Comparison of ENCODE assay signal across 18 cellular contexts in the genomic region with DNA sequence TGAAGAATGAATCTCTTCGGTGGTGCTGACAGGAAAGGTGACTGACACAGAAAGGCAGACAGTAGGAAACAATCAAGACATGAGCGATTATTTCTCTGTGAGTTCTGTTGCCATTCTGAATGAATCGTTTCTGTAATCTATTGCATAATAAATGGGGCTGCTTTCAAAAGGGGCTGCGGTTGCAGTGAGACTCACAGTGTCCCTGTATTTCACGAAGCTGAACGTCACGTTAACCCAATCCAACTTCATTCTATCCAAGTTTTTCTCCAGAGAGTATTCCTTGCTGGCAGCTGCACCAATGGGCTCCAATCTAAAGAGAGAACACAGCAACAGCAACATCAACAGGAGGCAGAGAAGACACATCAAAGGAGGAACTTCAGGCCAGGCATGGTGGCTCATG.
"Had no signal": no experiment of that assay in that cellular context is flagged by ENCODE, and none has a peak within 500 bp of the region (broad histone marks: within the 10 kb centered on the region; RNA-seq: fewer than 3 reads in every experiment).

No MANE protein-coding gene starts in this region.

- H3K9me3 Mint-ChIP-seq: activated CD4-positive, alpha-beta T cell treated with anti-CD3 and anti-CD28 coated beads, Interleukin-2, amount 10 ng/mL, durations not matched to agents 7 days and 5 days; activated naive CD8-positive, alpha-beta T cell treated with anti-CD3 and anti-CD28 coated beads for 36 hours; activated T-helper 1 cell treated with anti-CD3 and anti-CD28 coated beads, Interleukin-12 subunit alpha, Interleukin-12 subunit beta, Interleukin-2, Interleukin-4 antibody, amounts not matched to agents 30 ng/mL and 10 ng/mL and 1 ng/mL, durations not matched to agents 14 hours and 24 hours and 36 hours; dendritic cell treated with granulocyte-macrophage colony-stimulating factor and Interleukin-4, amounts not matched to agents 40 ng/mL and 50 ng/mL, for 4 days; immature natural killer cell; neural crest cell; stimulated activated effector memory CD8-positive, alpha-beta T cell treated with anti-CD3 and anti-CD28 coated beads, Interleukin-12 subunit alpha, Interleukin-12 subunit beta, amount 100 ng/mL, for 72 hours had no signal

- H3K9me3 ChIP-seq: ovary, thoracic aorta had no signal

- H3K27ac ChIP-seq: brain microvascular endothelial cell, heart left ventricle, ovary, thoracic aorta had no signal

- FAIRE-seq: frontal cortex had no signal

- H3K27me3 ChIP-seq: brain microvascular endothelial cell, heart left ventricle, ovary had no signal

- H3K4me3 Mint-ChIP-seq: activated CD4-positive, alpha-beta T cell treated with anti-CD3 and anti-CD28 coated beads, Interleukin-2, amount 10 ng/mL, durations not matched to agents 7 days and 5 days; activated naive CD8-positive, alpha-beta T cell treated with anti-CD3 and anti-CD28 coated beads for 36 hours; activated T-helper 1 cell treated with anti-CD3 and anti-CD28 coated beads, Interleukin-12 subunit alpha, Interleukin-12 subunit beta, Interleukin-2, Interleukin-4 antibody, amounts not matched to agents 30 ng/mL and 10 ng/mL and 1 ng/mL, durations not matched to agents 14 hours and 24 hours and 36 hours; dendritic cell treated with granulocyte-macrophage colony-stimulating factor and Interleukin-4, amounts not matched to agents 40 ng/mL and 50 ng/mL, for 4 days; immature natural killer cell; mesothelial cell of epicardium; neural crest cell; stimulated activated effector memory CD8-positive, alpha-beta T cell treated with anti-CD3 and anti-CD28 coated beads, Interleukin-12 subunit alpha, Interleukin-12 subunit beta, amount 100 ng/mL, for 72 hours had no signal

- H3K27ac Mint-ChIP-seq: activated CD4-positive, alpha-beta T cell treated with anti-CD3 and anti-CD28 coated beads, Interleukin-2, amount 10 ng/mL, durations not matched to agents 7 days and 5 days; activated naive CD8-positive, alpha-beta T cell treated with anti-CD3 and anti-CD28 coated beads for 36 hours; activated T-helper 1 cell treated with anti-CD3 and anti-CD28 coated beads, Interleukin-12 subunit alpha, Interleukin-12 subunit beta, Interleukin-2, Interleukin-4 antibody, amounts not matched to agents 30 ng/mL and 10 ng/mL and 1 ng/mL, durations not matched to agents 14 hours and 24 hours and 36 hours; dendritic cell treated with granulocyte-macrophage colony-stimulating factor and Interleukin-4, amounts not matched to agents 40 ng/mL and 50 ng/mL, for 4 days; immature natural killer cell; mesothelial cell of epicardium; stimulated activated effector memory CD8-positive, alpha-beta T cell treated with anti-CD3 and anti-CD28 coated beads, Interleukin-12 subunit alpha, Interleukin-12 subunit beta, amount 100 ng/mL, for 72 hours had no signal

- ATAC-seq: stimulated activated effector memory CD8-positive, alpha-beta T cell treated with anti-CD3 and anti-CD28 coated beads, Interleukin-12 subunit alpha, Interleukin-12 subunit beta, amount 100 ng/mL, for 72 hours had no signal

- H3K27me3 Mint-ChIP-seq: activated CD4-positive, alpha-beta T cell treated with anti-CD3 and anti-CD28 coated beads, Interleukin-2, amount 10 ng/mL, durations not matched to agents 7 days and 5 days; activated naive CD8-positive, alpha-beta T cell treated with anti-CD3 and anti-CD28 coated beads for 36 hours; dendritic cell treated with granulocyte-macrophage colony-stimulating factor and Interleukin-4, amounts not matched to agents 40 ng/mL and 50 ng/mL, for 4 days had no signal

- DNase-seq: activated CD4-positive, alpha-beta T cell treated with anti-CD3 and anti-CD28 coated beads, Interleukin-2, amount 10 ng/mL, durations not matched to agents 7 days and 5 days; activated naive CD8-positive, alpha-beta T cell treated with anti-CD3 and anti-CD28 coated beads for 36 hours; anterior cingulate cortex; brain microvascular endothelial cell; effector memory CD4-positive, alpha-beta T cell; heart left ventricle; immature natural killer cell; ovary; stimulated activated CD4-positive, alpha-beta T cell treated with anti-CD3 and anti-CD28 coated beads, Interleukin-12 subunit alpha, Interleukin-12 subunit beta, amount 100 ng/mL, for 4 hours; stimulated activated CD4-positive, alpha-beta T cell treated with anti-CD3 and anti-CD28 coated beads, Interleukin-2, amount 100 ng/mL, for 24 hours had no signal

- H3K4me3 ChIP-seq: heart left ventricle, lung, ovary, thoracic aorta had no signal

- H3K4me1 Mint-ChIP-seq: activated CD4-positive, alpha-beta T cell treated with anti-CD3 and anti-CD28 coated beads, Interleukin-2, amount 10 ng/mL, durations not matched to agents 7 days and 5 days; activated naive CD8-positive, alpha-beta T cell treated with anti-CD3 and anti-CD28 coated beads for 36 hours; immature natural killer cell; neural crest cell; stimulated activated effector memory CD8-positive, alpha-beta T cell treated with anti-CD3 and anti-CD28 coated beads, Interleukin-12 subunit alpha, Interleukin-12 subunit beta, amount 100 ng/mL, for 72 hours had no signal

- H3K36me3 ChIP-seq: brain microvascular endothelial cell, heart left ventricle, ovary, thoracic aorta had no signal

- H3K36me3 Mint-ChIP-seq: activated naive CD8-positive, alpha-beta T cell treated with anti-CD3 and anti-CD28 coated beads for 36 hours; immature natural killer cell; mesothelial cell of epicardium; stimulated activated effector memory CD8-positive, alpha-beta T cell treated with anti-CD3 and anti-CD28 coated beads, Interleukin-12 subunit alpha, Interleukin-12 subunit beta, amount 100 ng/mL, for 72 hours had no signal
